Comparison of ENCODE assay signal across 17 cellular contexts in genomic region chr10:35542303-35542702, GRCh38.
"Had no signal": no experiment of that assay in that cellular context is flagged by ENCODE, and none has a peak within 500 bp of the region (broad histone marks: within the 10 kb centered on the region; RNA-seq: fewer than 3 reads in every experiment).

No MANE protein-coding gene starts in this region.

- H3K9me3 Mint-ChIP-seq: activated naive CD4-positive, alpha-beta T cell treated with anti-CD3 and anti-CD28 coated beads for 36 hours had no signal

- H3K27me3 Mint-ChIP-seq: progenitor cell of endocrine pancreas, T-helper 17 cell had no signal

- DNase-seq: activated naive CD4-positive, alpha-beta T cell treated with anti-CD3 and anti-CD28 coated beads for 36 hours; dermis blood vessel endothelial cell; effector memory CD4-positive, alpha-beta T cell; heart left ventricle; left lung; midbrain; SIG-M5; stimulated activated CD4-positive, alpha-beta T cell treated with anti-CD3 and anti-CD28 coated beads, Interleukin-12 subunit alpha, Interleukin-12 subunit beta, amount 100 ng/mL, for 4 hours; stimulated activated CD4-positive, alpha-beta T cell treated with anti-CD3 and anti-CD28 coated beads, Interleukin-2, amount 100 ng/mL, for 24 hours; stomach; T-helper 17 cell; trophoblast cell had no signal

- H3K4me3 Mint-ChIP-seq: activated naive CD4-positive, alpha-beta T cell treated with anti-CD3 and anti-CD28 coated beads for 36 hours; neural crest cell; T-helper 17 cell had no signal

- ATAC-seq: gastroesophageal sphincter, heart left ventricle, left lung, SK-N-SH treated with all-trans-retinoic acid at 6 μM for 48 hours, T-helper 17 cell had no signal

- H3K27ac Mint-ChIP-seq: activated naive CD4-positive, alpha-beta T cell treated with anti-CD3 and anti-CD28 coated beads for 36 hours; progenitor cell of endocrine pancreas; T-helper 17 cell had no signal

- FAIRE-seq: endothelial cell of umbilical vein had no signal
